In the genomic region with DNA sequence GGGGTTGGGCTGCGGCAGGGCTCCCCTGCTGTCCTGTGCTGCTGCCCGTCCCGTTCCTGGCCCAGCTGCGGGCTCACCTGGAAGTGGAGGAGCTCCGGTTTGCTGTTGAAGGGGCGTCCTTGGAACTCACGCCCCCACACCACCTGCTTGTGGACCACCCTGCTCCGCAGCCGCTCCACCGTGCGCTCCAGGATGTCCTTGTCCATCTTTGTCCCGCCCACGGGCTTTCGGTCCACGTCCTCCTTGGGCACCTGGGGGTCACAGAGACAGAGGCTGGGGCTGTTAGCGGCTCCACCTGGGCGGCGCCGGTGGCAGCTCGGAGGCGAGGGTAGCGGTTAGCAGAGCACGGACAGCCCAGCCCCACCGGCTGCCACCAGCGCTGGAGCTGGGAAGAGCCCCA, we compare ENCODE assay signal across 32 cellular contexts. TPM values are rescaled to one million over a fixed set of nuclear protein-coding genes. Genes with fewer than 3 reads are reported as not detected.
"Had no signal": no experiment of that assay in that cellular context is flagged by ENCODE, and none has a peak within 500 bp of the region (broad histone marks: within the 10 kb centered on the region; RNA-seq: fewer than 3 reads in every experiment).

No MANE protein-coding gene starts in this region.

- H3K4me3 Mint-ChIP-seq: mesothelial cell of epicardium; naive B cell; natural killer cell; nephron progenitor cell; neural progenitor cell; stimulated activated memory B cell treated with anti-CD40 and anti-IgM and Interleukin-4, amounts not matched to agents 10 μg/mL and 1 μg/mL and 100 μg/mL, for 72 hours; stimulated activated naive CD8-positive, alpha-beta T cell treated with anti-CD3 and anti-CD28 coated beads, Interleukin-15, amount 100 ng/mL, for 72 hours; type B pancreatic cell had no signal

- H3K4me2 ChIP-seq: neural progenitor cell, smooth muscle cell had no signal

- H3K27me3 ChIP-seq: neural progenitor cell, ovary, right atrium auricular region, right lobe of liver, uterus had no signal

- H3K4me1 Mint-ChIP-seq: natural killer cell; stimulated activated memory B cell treated with anti-CD40 and anti-IgM and Interleukin-4, amounts not matched to agents 10 μg/mL and 1 μg/mL and 100 μg/mL, for 72 hours had no signal

- H3K36me3 Mint-ChIP-seq: mesothelial cell of epicardium; naive B cell; natural killer cell; neural progenitor cell; stimulated activated memory B cell treated with anti-CD40 and anti-IgM and Interleukin-4, amounts not matched to agents 10 μg/mL and 1 μg/mL and 100 μg/mL, for 72 hours; type B pancreatic cell had no signal

- H3K36me3 ChIP-seq: left lung, neural progenitor cell, ovary, right atrium auricular region, right lobe of liver, tibial nerve, uterus had no signal

- H3K9ac ChIP-seq: neural progenitor cell had no signal

- H3K9me3 Mint-ChIP-seq: mesothelial cell of epicardium; naive B cell; natural killer cell; neural progenitor cell; stimulated activated memory B cell treated with anti-CD40 and anti-IgM and Interleukin-4, amounts not matched to agents 10 μg/mL and 1 μg/mL and 100 μg/mL, for 72 hours; stimulated activated naive CD8-positive, alpha-beta T cell treated with anti-CD3 and anti-CD28 coated beads, Interleukin-15, amount 100 ng/mL, for 72 hours; type B pancreatic cell had no signal

- FAIRE-seq: keratinocyte had no signal

- H3K4me3 ChIP-seq: left lung, lung, neural progenitor cell, ovary, right atrium auricular region, right lobe of liver, smooth muscle cell, tibial nerve, uterus had no signal

- H3K4me1 ChIP-seq: right lobe of liver, uterus had no signal

- DNase-seq: hippocampal formation; kidney glomerular epithelial cell; left cardiac atrium; mesendoderm; naive B cell; natural killer cell; nephron progenitor cell; ovary; right lobe of liver; stimulated activated CD4-positive, alpha-beta T cell treated with anti-CD3 and anti-CD28 coated beads, Interleukin-1b, Interleukin-23, amount 100 ng/mL, for 48 hours; stimulated activated CD4-positive, alpha-beta T cell treated with anti-CD3 and anti-CD28 coated beads, Interleukin-2, amount 100 ng/mL, for 48 hours; stimulated activated CD4-positive, alpha-beta T cell treated with anti-CD3 and anti-CD28 coated beads, Interleukin-4, amount 100 ng/mL, for 4 hours; stimulated activated CD8-positive, alpha-beta memory T cell treated with anti-CD3 and anti-CD28 coated beads, Interleukin-4, amount 100 ng/mL, for 48 hours; stimulated activated naive CD4-positive, alpha-beta T cell treated with Interleukin-2 at 50 U/mL for 16 hours; stimulated activated naive CD8-positive, alpha-beta T cell treated with anti-CD3 and anti-CD28 coated beads, Interleukin-15, amount 100 ng/mL, for 72 hours; uterus had no signal

- H3K27ac ChIP-seq: left lung, neural progenitor cell, ovary, right atrium auricular region, right lobe of liver, tibial nerve, uterus had no signal

- H3K9me3 ChIP-seq: left lung, ovary, right atrium auricular region, right lobe of liver, tibial nerve, uterus had no signal

- H2AFZ ChIP-seq: neural progenitor cell had no signal

- H3K27ac Mint-ChIP-seq: mesothelial cell of epicardium; naive B cell; natural killer cell; nephron progenitor cell; neural progenitor cell; progenitor cell of endocrine pancreas; stimulated activated memory B cell treated with anti-CD40 and anti-IgM and Interleukin-4, amounts not matched to agents 10 μg/mL and 1 μg/mL and 100 μg/mL, for 72 hours; stimulated activated naive CD8-positive, alpha-beta T cell treated with anti-CD3 and anti-CD28 coated beads, Interleukin-15, amount 100 ng/mL, for 72 hours; type B pancreatic cell had no signal

- ATAC-seq: left cardiac atrium; left lung; natural killer cell; right lobe of liver; stimulated activated memory B cell treated with anti-CD40 and anti-IgM and Interleukin-4, amounts not matched to agents 10 μg/mL and 1 μg/mL and 100 μg/mL, for 72 hours; stimulated activated naive CD8-positive, alpha-beta T cell treated with anti-CD3 and anti-CD28 coated beads, Interleukin-15, amount 100 ng/mL, for 72 hours had no signal

RNA-seq across cellular contexts. Expression of gene CFAP74, which starts 38.8 kb away (rescaled TPM):
- total RNA-seq: left cardiac atrium, natural killer cell, pulmonary artery endothelial cell, renal cortical epithelial cell, right atrium auricular region, smooth muscle cell, tibial nerve had no signal
- polyA plus RNA-seq: keratinocyte, smooth muscle cell had no signal

RNA-seq across cellular contexts. Expression of gene TMEM52, which starts 45.7 kb away (rescaled TPM):
- total RNA-seq: ureter had no signal

RNA-seq across cellular contexts. Expression of gene CALML6, which starts 49.8 kb away (rescaled TPM):
- total RNA-seq: mononuclear cell, omental fat pad, pulmonary artery endothelial cell, right atrium auricular region had no signal

RNA-seq across cellular contexts. Expression of gene GABRD, which starts 54.3 kb away (rescaled TPM):
- total RNA-seq: mononuclear cell, omental fat pad, progenitor cell of endocrine pancreas, pulmonary artery endothelial cell, renal cortical epithelial cell, right atrium auricular region, smooth muscle cell had no signal
- polyA plus RNA-seq: keratinocyte, smooth muscle cell had no signal
